1 cellular context compared by ENCODE assay signal in the genomic region with DNA sequence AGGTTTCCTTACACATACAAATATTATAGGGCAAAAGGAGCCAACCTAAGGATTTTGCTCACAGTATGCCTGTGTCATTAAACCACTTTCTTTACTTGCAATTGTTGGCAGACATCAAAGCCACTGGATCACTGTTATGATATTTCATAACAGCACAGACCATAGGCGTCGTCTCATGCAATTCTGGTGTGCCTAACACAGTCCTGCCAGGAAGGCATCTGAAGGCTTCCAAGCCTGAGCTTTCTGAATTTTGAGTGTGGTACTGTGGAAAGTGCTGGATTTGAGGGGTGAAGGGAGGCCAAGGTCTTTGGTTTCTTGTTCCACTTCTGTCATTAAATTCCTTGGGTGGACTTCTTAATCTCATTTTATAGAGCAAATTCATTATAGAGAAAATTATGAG.
A peak's percentile ranks its signal among the peaks of the same experiment; 100 is the strongest.
TF ChIP-seq lines count a peak whose summit lies in the region.

No MANE protein-coding gene starts in this region.

TF ChIP-seq in HepG2, 621 proteins besides CTCF, POLR2A, EP300 and RAD21 (continued from another document):
- TF ChIP-seq, protein P1, sequence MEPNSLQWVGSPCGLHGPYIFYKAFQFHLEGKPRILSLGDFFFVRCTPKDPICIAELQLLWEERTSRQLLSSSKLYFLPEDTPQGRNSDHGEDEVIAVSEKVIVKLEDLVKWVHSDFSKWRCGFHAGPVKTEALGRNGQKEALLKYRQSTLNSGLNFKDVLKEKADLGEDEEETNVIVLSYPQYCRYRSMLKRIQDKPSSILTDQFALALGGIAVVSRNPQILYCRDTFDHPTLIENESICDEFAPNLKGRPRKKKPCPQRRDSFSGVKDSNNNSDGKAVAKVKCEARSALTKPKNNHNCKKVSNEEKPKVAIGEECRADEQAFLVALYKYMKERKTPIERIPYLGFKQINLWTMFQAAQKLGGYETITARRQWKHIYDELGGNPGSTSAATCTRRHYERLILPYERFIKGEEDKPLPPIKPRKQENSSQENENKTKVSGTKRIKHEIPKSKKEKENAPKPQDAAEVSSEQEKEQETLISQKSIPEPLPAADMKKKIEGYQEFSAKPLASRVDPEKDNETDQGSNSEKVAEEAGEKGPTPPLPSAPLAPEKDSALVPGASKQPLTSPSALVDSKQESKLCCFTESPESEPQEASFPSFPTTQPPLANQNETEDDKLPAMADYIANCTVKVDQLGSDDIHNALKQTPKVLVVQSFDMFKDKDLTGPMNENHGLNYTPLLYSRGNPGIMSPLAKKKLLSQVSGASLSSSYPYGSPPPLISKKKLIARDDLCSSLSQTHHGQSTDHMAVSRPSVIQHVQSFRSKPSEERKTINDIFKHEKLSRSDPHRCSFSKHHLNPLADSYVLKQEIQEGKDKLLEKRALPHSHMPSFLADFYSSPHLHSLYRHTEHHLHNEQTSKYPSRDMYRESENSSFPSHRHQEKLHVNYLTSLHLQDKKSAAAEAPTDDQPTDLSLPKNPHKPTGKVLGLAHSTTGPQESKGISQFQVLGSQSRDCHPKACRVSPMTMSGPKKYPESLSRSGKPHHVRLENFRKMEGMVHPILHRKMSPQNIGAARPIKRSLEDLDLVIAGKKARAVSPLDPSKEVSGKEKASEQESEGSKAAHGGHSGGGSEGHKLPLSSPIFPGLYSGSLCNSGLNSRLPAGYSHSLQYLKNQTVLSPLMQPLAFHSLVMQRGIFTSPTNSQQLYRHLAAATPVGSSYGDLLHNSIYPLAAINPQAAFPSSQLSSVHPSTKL (CRISPR knock-in tag; IDR thresholded peaks at IDR 0.05): peak; percentile 26; the same call in 1 of the 2 replicates
- TF ChIP-seq CBX5 (CRISPR knock-in tag; IDR thresholded peaks at IDR 0.05; ENCODE audit: borderline replicate concordance) (peak; percentile 27; the same call in 1 of the 2 replicates), ZNF766 (CRISPR knock-in tag; IDR thresholded peaks at IDR 0.05; ENCODE audit: borderline replicate concordance) (no peak), ZNF761 (CRISPR knock-in tag; conservative IDR thresholded peaks at IDR 0.05) (no peak), NONO (IDR thresholded peaks at IDR 0.05) (no peak), NONO (CRISPR knock-in tag; conservative IDR thresholded peaks at IDR 0.05) (no peak)
